Comparison of ENCODE assay signal across 13 cellular contexts in the genomic region with DNA sequence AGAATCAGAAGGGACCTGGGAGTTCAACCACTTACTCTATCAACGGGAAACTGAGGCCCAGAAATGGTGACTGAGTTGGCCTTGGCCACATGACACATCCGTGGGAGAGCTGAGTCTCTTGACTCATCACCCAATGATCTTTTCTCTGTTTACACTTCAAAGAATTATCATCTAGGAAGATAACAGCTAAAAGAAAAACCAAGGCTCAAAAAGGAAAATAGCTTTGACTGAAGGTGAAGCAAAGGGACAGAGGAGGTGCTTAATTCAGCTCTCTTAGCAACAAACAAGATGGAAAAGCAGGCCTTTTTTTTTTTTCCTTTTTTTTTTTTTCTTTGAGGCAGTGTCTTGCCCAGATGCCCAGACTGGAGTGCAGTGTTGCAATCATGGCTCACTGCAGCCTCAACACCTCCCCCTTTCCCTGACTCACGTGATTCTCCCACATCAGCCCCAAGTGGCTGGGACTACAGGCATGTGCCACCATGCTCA. TPM values are rescaled to one million over a fixed set of nuclear protein-coding genes. Genes with fewer than 3 reads are reported as not detected.
A peak's percentile ranks its signal among the peaks of the same experiment; 100 is the strongest.
DNase-seq lines count a peak whose midpoint lies in the region; ATAC-seq and TF ChIP-seq lines count a peak whose summit lies in the region.
"Had no signal": no experiment of that assay in that cellular context is flagged by ENCODE, and none has a peak within 500 bp of the region (broad histone marks: within the 10 kb centered on the region; RNA-seq: fewer than 3 reads in every experiment).

No MANE protein-coding gene starts in this region.

- H3K27ac Mint-ChIP-seq in activated T-cell treated with anti-CD3 and anti-CD28 coated beads, Interleukin-2, amount 50 U/mL, for 24 hours, result peak overlapping the region; percentile 72
- H3K27ac Mint-ChIP-seq: activated B cell treated with CpG ODN at 0.5 μM for 24 hours had no signal

- H3K4me1 ChIP-seq in adrenal gland (replicated peaks in 1 of 2) (peaks cover 4 to 23% of the 10 kb centered on the region in 2 donors), right cardiac atrium (ENCODE audit: control insufficient read depth, insufficient read depth, low read length) (peaks cover 5% of the 10 kb centered on the region), testis (peaks cover 9% of the 10 kb centered on the region)

- H3K4me3 Mint-ChIP-seq in activated T-cell treated with anti-CD3 and anti-CD28 coated beads, Interleukin-2, amount 50 U/mL, for 24 hours, result no peak overlapping the region
- H3K4me3 Mint-ChIP-seq: activated B cell treated with CpG ODN at 0.5 μM for 24 hours had no signal

- peaks cover 24% of the 10 kb centered on the region for H3K4me1 Mint-ChIP-seq in activated T-cell treated with anti-CD3 and anti-CD28 coated beads, Interleukin-2, amount 50 U/mL, for 24 hours (ENCODE audit: low read depth)
- H3K4me1 Mint-ChIP-seq: activated B cell treated with CpG ODN at 0.5 μM for 24 hours had no signal

- DNase-seq in activated T-cell treated with anti-CD3 and anti-CD28 coated beads, Interleukin-2, amount 50 U/mL, for 24 hours, result no peak
- DNase-seq in activated T-cell treated with anti-CD3 and anti-CD28 coated beads, Interleukin-2, amount 50 U/mL, for 48 hours, result no peak
- peak; percentile 58 to 89 (median 84) for DNase-seq in adrenal gland
- DNase-seq in right cardiac atrium, result peak in 2 of 3 donors; percentile 44 to 52
- no peak for DNase-seq in testis
- DNase-seq in stimulated activated CD4-positive, alpha-beta T cell treated with anti-CD3 and anti-CD28 coated beads, Interleukin-15, amount 100 ng/mL, for 24 hours, result no peak
- DNase-seq in activated gamma-delta T cell treated with Interleukin-2 at 50 U/mL for 16 hours, result no peak
- DNase-seq: activated B cell treated with CpG ODN at 0.5 μM for 24 hours, NCI-H510A, small intestine had no signal

- H3K36me3 Mint-ChIP-seq in activated T-cell treated with anti-CD3 and anti-CD28 coated beads, Interleukin-2, amount 50 U/mL, for 24 hours (ENCODE audit: low read depth), result peaks cover 86% of the 10 kb centered on the region

- H3K36me3 ChIP-seq in adrenal gland (replicated peaks in 1 of 2) (peaks cover 0 to 15% of the 10 kb centered on the region in 2 donors), testis (ENCODE audit: low read depth, missing control alignments) (no peaks in the 10 kb centered on the region)

- H3K27me3 ChIP-seq in adrenal gland, result no peaks in the 10 kb centered on the region
- H3K27me3 ChIP-seq in right cardiac atrium (ENCODE audit: control insufficient read depth, insufficient read depth), result no peaks in the 10 kb centered on the region
- H3K27me3 ChIP-seq in testis, result no peaks in the 10 kb centered on the region
- H3K27me3 ChIP-seq: tibial nerve had no signal

- H3K27me3 Mint-ChIP-seq in activated T-cell treated with anti-CD3 and anti-CD28 coated beads, Interleukin-2, amount 50 U/mL, for 24 hours, result no peaks in the 10 kb centered on the region
- H3K27me3 Mint-ChIP-seq: activated B cell treated with CpG ODN at 0.5 μM for 24 hours had no signal

- H3K27ac ChIP-seq in adrenal gland (peak overlapping the region; percentile 28 to 83 (median 35)), right cardiac atrium (ENCODE audit: low read length) (peak overlapping the region; percentile 19), testis (peak overlapping the region; percentile 9 to 15)

- TF ChIP-seq POLR2A in adrenal gland (IDR thresholded peaks at IDR 0.05) (no peak), testis (IDR thresholded peaks at IDR 0.05) (no peak)

- intact Hi-C loops in adrenal gland (cut with DNase I), result loop anchor here in 1 of 2 donors (10.0 kb wide), 1 partner anchor 348 kb away; no protein-coding TSS in a partner anchor
- intact Hi-C loops in right cardiac atrium (cut with DNase I), result loop anchor here in 1 of 4 donors (10.0 kb wide), 1 partner anchor 58 kb away; no protein-coding TSS in a partner anchor
- intact Hi-C loops in testis (cut with DNase I; ENCODE audit: low total_unique reads), result no loop called here

- peak; percentile 74 to 80 for ATAC-seq in right cardiac atrium
- ATAC-seq in GM18870 (IDR thresholded peaks at IDR 0.05; ENCODE audit: unreplicated experiment), result no peak
- ATAC-seq: GM12878 had no signal

- TF ChIP-seq CTCF in adrenal gland (IDR thresholded peaks at IDR 0.05) (no peak), testis (IDR thresholded peaks at IDR 0.05) (no peak)

- H3K4me3 ChIP-seq in adrenal gland (no peak overlapping the region), right cardiac atrium (ENCODE audit: low read length) (no peak overlapping the region), testis (no peak overlapping the region)
- H3K4me3 ChIP-seq: GM12878, tibial nerve had no signal

- WGBS in adrenal gland, 4 donors, result 16 to 28% (median 24%) methylated on average over 3 of the region's 3 CpGs
- 42% methylated on average over 3 of the region's 3 CpGs for WGBS in right cardiac atrium
- 50 to 57% methylated on average over 3 of the region's 3 CpGs for WGBS in testis, 2 donors

- H3K9me3 Mint-ChIP-seq in activated T-cell treated with anti-CD3 and anti-CD28 coated beads, Interleukin-2, amount 50 U/mL, for 24 hours, result no peaks in the 10 kb centered on the region
- H3K9me3 Mint-ChIP-seq: activated B cell treated with CpG ODN at 0.5 μM for 24 hours had no signal

- H3K9me3 ChIP-seq in adrenal gland (replicated peaks in 1 of 3) (no peaks in the 10 kb centered on the region), right cardiac atrium (ENCODE audit: control insufficient read depth, low read length) (no peaks in the 10 kb centered on the region), testis (no peaks in the 10 kb centered on the region)
- H3K9me3 ChIP-seq: tibial nerve had no signal

RNA-seq across cellular contexts. Expression of gene ERCC4, which starts 16.7 kb away (rescaled TPM):
- total RNA-seq in adrenal gland (10 to 100 TPM in 7 of 8 donors, 1 to 10 TPM in 1; 7.0 to 27.9 (median 17.8) TPM), right cardiac atrium (10 to 100 TPM in 2 of 4 donors, 1 to 10 TPM in 2; 9.2 to 14.4 (median 10.6) TPM), testis (10 to 100 TPM; 17.7 to 29.3 TPM)
- polyA plus RNA-seq in adrenal gland (10 to 100 TPM in 1 of 3 donors, 1 to 10 TPM in 2; 2.8 to 13.7 (median 3.1) TPM), right cardiac atrium (2.3 TPM), testis (ENCODE audit: insufficient read depth, low read depth, low replicate concordance) (19.6 TPM)

Comparison
In these comparisons a context has a peak if more than half of its experiments do, and no peak if none do; other contexts are left out.
1. DNase-seq: peak in adrenal gland (7 of 7) and right cardiac atrium (2 of 3); none in activated T-cell treated with anti-CD3 and anti-CD28 coated beads, Interleukin-2, amount 50 U/mL, for 24 hours (single experiment), activated T-cell treated with anti-CD3 and anti-CD28 coated beads, Interleukin-2, amount 50 U/mL, for 48 hours (0 of 2), testis (single experiment), stimulated activated CD4-positive, alpha-beta T cell treated with anti-CD3 and anti-CD28 coated beads, Interleukin-15, amount 100 ng/mL, for 24 hours (single experiment) and activated gamma-delta T cell treated with Interleukin-2 at 50 U/mL for 16 hours (single experiment).
2. Peak in every context shown above with its lines, with median percentiles within 50 percentile points of each other: H3K27ac ChIP-seq.